Comparison of ENCODE assay signal across 8 cellular contexts in the genomic region with DNA sequence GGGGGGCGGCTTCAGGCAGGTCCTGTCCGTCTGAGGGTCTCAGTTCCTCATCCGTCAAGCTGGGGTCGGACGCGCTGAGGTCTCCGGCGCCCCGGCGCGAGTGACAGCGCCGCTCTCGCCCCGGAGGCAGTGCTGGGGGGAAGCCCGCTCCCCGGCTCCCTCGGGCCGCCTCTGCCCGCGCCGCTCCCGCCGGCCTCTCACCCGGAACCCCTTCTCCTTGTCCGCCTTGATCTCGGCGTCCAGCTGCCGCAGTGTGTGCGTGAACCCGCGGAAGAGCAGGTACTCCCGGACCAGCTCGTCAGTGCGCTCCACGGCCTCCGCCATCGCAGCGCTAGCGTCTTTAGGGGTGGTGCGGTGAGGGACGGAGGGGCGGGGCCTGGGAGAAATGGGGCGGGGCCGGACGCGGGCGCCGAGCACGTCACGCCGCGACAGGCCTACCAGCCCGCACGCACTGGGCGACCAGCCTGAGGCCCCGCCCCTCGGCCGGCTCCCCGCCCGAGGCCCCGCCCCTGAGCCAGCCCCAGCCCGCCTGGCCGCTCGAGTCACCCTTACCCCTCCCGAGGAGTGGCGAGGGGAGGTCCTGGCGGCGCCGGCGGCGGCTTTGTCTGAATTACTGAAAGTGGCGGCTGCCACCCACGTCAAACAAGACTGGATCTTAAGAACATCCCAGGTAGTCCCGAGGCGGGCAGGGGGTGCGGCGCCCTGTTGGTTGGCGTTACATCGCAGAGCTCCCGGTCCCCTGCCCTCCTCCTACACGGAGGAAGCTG. TPM values are rescaled to one million over a fixed set of nuclear protein-coding genes. Genes with fewer than 3 reads are reported as not detected.
DNase-seq lines count a peak whose midpoint lies in the region; ATAC-seq and TF ChIP-seq lines count a peak whose summit lies in the region.

TSS of gene WDR91 (minus strand) at position 348 of the 767 bp plus-strand sequence. CDS start at position 324, 24 bp downstream.

- TF ChIP-seq CTCF in left ventricle myocardium inferior (IDR thresholded peaks at IDR 0.05; ENCODE audit: borderline replicate concordance) (no peak), psoas muscle (IDR thresholded peaks at IDR 0.05) (no peak)

- no peaks in the 10 kb centered on the region for H3K27me3 ChIP-seq in left ventricle myocardium inferior (ENCODE audit: low read depth)
- H3K27me3 ChIP-seq in psoas muscle (ENCODE audit: insufficient read depth in 3 of 3, low read length in 2 of 3), result no peaks in the 10 kb centered on the region

- intact Hi-C loops in T-helper 1 cell treated with Interleukin-12 subunit alpha and Interleukin-12 subunit beta and Interleukin-4 antibody, amounts not matched to agents 30 ng/mL and 1 ng/mL, for 36 hours (cut with micrococcal nuclease), result loop anchor here (1.0 to 5.0 kb wide), 12 partner anchors 41 to 1959 kb away; partner anchors contain the start of genes AGBL3, AKR1B1, BPGM and CNOT4
- intact Hi-C loops in left ventricle myocardium inferior (cut with micrococcal nuclease) (no loop called here), psoas muscle (cut with DNase I) (no loop called here)

- no peaks in the 10 kb centered on the region for H3K9me3 ChIP-seq in left ventricle myocardium inferior (replicated peaks)
- no peaks in the 10 kb centered on the region for H3K9me3 ChIP-seq in psoas muscle

- peak; percentile 43 for ATAC-seq in GM18499 (IDR thresholded peaks at IDR 0.05; ENCODE audit: insufficient read depth, unreplicated experiment)
- peak; percentile 64 for ATAC-seq in HG02938 (IDR thresholded peaks at IDR 0.05; ENCODE audit: unreplicated experiment)
- peak; percentile 96 to 98 (median 98) for ATAC-seq in psoas muscle

- WGBS in psoas muscle, 3 donors, result 0 to 1% (median 0%) methylated on average over 49 to 82 of the region's 82 CpGs
- under 1% methylated on average over 82 of the region's 82 CpGs for WGBS in urinary bladder

- H3K4me3 ChIP-seq in left ventricle myocardium inferior, result peak within 1 kb of the TSS; percentile 87
- peak within 1 kb of the TSS; percentile 99 for H3K4me3 ChIP-seq in psoas muscle
- H3K4me3 ChIP-seq in urinary bladder (ENCODE audit: low read depth, low read length), result peak within 1 kb of the TSS; percentile 72

- H3K4me1 ChIP-seq in left ventricle myocardium inferior, result peaks cover 28% of the 10 kb centered on the region
- H3K4me1 ChIP-seq in psoas muscle, result peaks cover 12% of the 10 kb centered on the region
- H3K4me1 ChIP-seq in urinary bladder (ENCODE audit: insufficient read depth), result no peaks in the 10 kb centered on the region

- peak; percentile 88 for DNase-seq in NCI-H1694 (lab: John Stamatoyannopoulos, UW)
- DNase-seq in amniotic epithelial cell (ENCODE audit: low read depth), result peak; percentile 78
- peak; percentile 96 for DNase-seq in left ventricle myocardium inferior
- DNase-seq in psoas muscle, result peak; percentile 97 to 98

- H3K27ac ChIP-seq in left ventricle myocardium inferior (replicated peaks) (peak within 1 kb of the TSS; percentile 89), psoas muscle (peak within 1 kb of the TSS; percentile 93), urinary bladder (ENCODE audit: low read depth) (peak within 1 kb of the TSS; percentile 96)

- H3K36me3 ChIP-seq in left ventricle myocardium inferior (peaks cover 5% of the 10 kb centered on the region), psoas muscle (ENCODE audit: insufficient read depth in 1 of 2, low read depth in 1 of 2) (peaks cover 0 to 6% of the 10 kb centered on the region in 2 donors), urinary bladder (ENCODE audit: insufficient read depth) (no peaks in the 10 kb centered on the region)

RNA-seq across cellular contexts. Expression of gene WDR91, which starts in this region (rescaled TPM):
- total RNA-seq in T-helper 1 cell treated with Interleukin-12 subunit alpha and Interleukin-12 subunit beta and Interleukin-4 antibody, amounts not matched to agents 30 ng/mL and 1 ng/mL, for 36 hours, result 17.5 and 19.4 TPM in 2 replicates
- 5.4 TPM for total RNA-seq in left ventricle myocardium inferior
- total RNA-seq in psoas muscle, result 10 to 100 TPM in 1 of 4 donors, 1 to 10 TPM in 3; 4.8 to 23.6 (median 8.5) TPM
- 1 to 10 TPM; 2.7 to 4.0 (median 2.8) TPM for polyA plus RNA-seq in psoas muscle
- total RNA-seq in urinary bladder, result 11.4 TPM
- polyA plus RNA-seq in urinary bladder, result 14.1 TPM

Comparison
In these comparisons a context has a peak if more than half of its experiments do, and no peak if none do; other contexts are left out.
1. Peak in every context shown above with its lines: DNase-seq, ATAC-seq, H3K4me3 ChIP-seq and H3K27ac ChIP-seq.
2. ATAC-seq: peak in every context shown above with its lines; median percentile 98 in psoas muscle; 64 in HG02938; 43 in GM18499.